In genomic region chr22:46239261-46240048, GRCh38 we compare ENCODE assay signal across 11 cellular contexts. TPM values are rescaled to one million over a fixed set of nuclear protein-coding genes. Genes with fewer than 3 reads are reported as not detected.
DNase-seq lines count a peak whose midpoint lies in the region; ATAC-seq and TF ChIP-seq lines count a peak whose summit lies in the region.
"Had no signal": no experiment of that assay in that cellular context is flagged by ENCODE, and none has a peak within 500 bp of the region (broad histone marks: within the 10 kb centered on the region; RNA-seq: fewer than 3 reads in every experiment).

No MANE protein-coding gene starts in this region.

- peaks cover 7% of the 10 kb centered on the region for H3K4me1 Mint-ChIP-seq in central memory CD8-positive, alpha-beta T cell
- H3K4me1 Mint-ChIP-seq: nephron had no signal

- no peak overlapping the region for H3K27ac Mint-ChIP-seq in central memory CD8-positive, alpha-beta T cell (ENCODE audit: low read depth)
- H3K27ac Mint-ChIP-seq: nephron had no signal

- H3K9me3 Mint-ChIP-seq in central memory CD8-positive, alpha-beta T cell, result no peaks in the 10 kb centered on the region
- H3K9me3 Mint-ChIP-seq: nephron had no signal

- H3K9me3 ChIP-seq in left ventricle myocardium inferior (replicated peaks), result no peaks in the 10 kb centered on the region
- H3K9me3 ChIP-seq in WERI-Rb-1 (ENCODE audit: severe bottlenecking), result no peaks in the 10 kb centered on the region
- H3K9me3 ChIP-seq: suprapubic skin had no signal

- H3K4me3 ChIP-seq in left ventricle myocardium inferior, result no peak overlapping the region
- no peak overlapping the region for H3K4me3 ChIP-seq in WERI-Rb-1 (ENCODE audit: low read depth, low read length)
- H3K4me3 ChIP-seq: suprapubic skin had no signal

- no peak for DNase-seq in left ventricle myocardium inferior
- DNase-seq in left cardiac atrium, result no peak
- DNase-seq in central memory CD8-positive, alpha-beta T cell (ENCODE audit: low spot score in 2 of 2), result no peak
- DNase-seq in substantia nigra (lab: John Stamatoyannopoulos, UW), result no peak
- no peak for DNase-seq in WERI-Rb-1
- DNase-seq in NCI-H226, result no peak
- DNase-seq: activated effector memory CD4-positive, alpha-beta T cell treated with anti-CD3 and anti-CD28 coated beads, Interleukin-2, amount 50 U/mL, for 16 hours; effector memory CD4-positive, alpha-beta T cell; T-helper 9 cell had no signal

- H3K27me3 ChIP-seq in left ventricle myocardium inferior (ENCODE audit: low read depth), result no peaks in the 10 kb centered on the region
- H3K27me3 ChIP-seq in WERI-Rb-1 (ENCODE audit: insufficient read depth, low read depth, severe bottlenecking), result no peaks in the 10 kb centered on the region
- H3K27me3 ChIP-seq: suprapubic skin had no signal

- no peak for TF ChIP-seq CTCF in left ventricle myocardium inferior (IDR thresholded peaks at IDR 0.05; ENCODE audit: borderline replicate concordance)
- no peak for TF ChIP-seq CTCF in WERI-Rb-1 (IDR thresholded peaks at IDR 0.05; ENCODE audit: low read depth, low read length)

- peaks cover 77% of the 10 kb centered on the region for H3K4me1 ChIP-seq in left ventricle myocardium inferior
- H3K4me1 ChIP-seq: suprapubic skin had no signal

- H3K36me3 Mint-ChIP-seq in central memory CD8-positive, alpha-beta T cell (ENCODE audit: insufficient read depth), result peaks cover 7% of the 10 kb centered on the region

- no peak for ATAC-seq in left cardiac atrium
- peak; percentile 46 for ATAC-seq in central memory CD8-positive, alpha-beta T cell (replicated peaks; ENCODE audit: extremely low read depth, poor library complexity, severe bottlenecking)

- intact Hi-C loops in left ventricle myocardium inferior (cut with micrococcal nuclease) (no loop called here), left cardiac atrium (cut with DNase I) (loop anchor here in 1 of 2 donors (10.0 kb wide), 1 partner anchor 85 kb away; the partner anchor contains the start of gene PPARA)

- H3K27me3 Mint-ChIP-seq in central memory CD8-positive, alpha-beta T cell, result no peaks in the 10 kb centered on the region

- peaks cover 47% of the 10 kb centered on the region for H3K36me3 ChIP-seq in left ventricle myocardium inferior
- H3K36me3 ChIP-seq in WERI-Rb-1, result peaks cover 6% of the 10 kb centered on the region

- H3K4me3 Mint-ChIP-seq in central memory CD8-positive, alpha-beta T cell, result peak overlapping the region; percentile 14
- H3K4me3 Mint-ChIP-seq: nephron had no signal

- H3K27ac ChIP-seq in left ventricle myocardium inferior (replicated peaks) (peak overlapping the region; percentile 83), substantia nigra (ENCODE audit: low read depth, low read length, poor library complexity, severe bottlenecking) (peak overlapping the region; percentile 92), WERI-Rb-1 (no peak overlapping the region)
- H3K27ac ChIP-seq: suprapubic skin had no signal

RNA-seq across cellular contexts. Expression of gene CDPF1, which starts 10.6 kb away (rescaled TPM):
- total RNA-seq in left ventricle myocardium inferior (6.4 TPM), left cardiac atrium (1 to 10 TPM; 8.1 to 8.2 TPM)

RNA-seq across cellular contexts. Expression of gene PKDREJ, which starts 23.7 kb away (rescaled TPM):
- total RNA-seq in left ventricle myocardium inferior (0.08 TPM), left cardiac atrium (under 1 TPM; 0.12 to 0.13 TPM)

RNA-seq across cellular contexts. Expression of gene TTC38, which starts 28.4 kb away (rescaled TPM):
- total RNA-seq in left ventricle myocardium inferior (25.4 TPM), left cardiac atrium (10 to 100 TPM; 22.7 to 23.1 TPM)

RNA-seq across cellular contexts. Expression of gene GTSE1, which starts 57.2 kb away (rescaled TPM):
- total RNA-seq in left ventricle myocardium inferior (0.25 TPM), left cardiac atrium (under 1 TPM; 0.24 to 0.94 TPM)
